Comparison of ENCODE assay signal across 8 cellular contexts in the genomic region with DNA sequence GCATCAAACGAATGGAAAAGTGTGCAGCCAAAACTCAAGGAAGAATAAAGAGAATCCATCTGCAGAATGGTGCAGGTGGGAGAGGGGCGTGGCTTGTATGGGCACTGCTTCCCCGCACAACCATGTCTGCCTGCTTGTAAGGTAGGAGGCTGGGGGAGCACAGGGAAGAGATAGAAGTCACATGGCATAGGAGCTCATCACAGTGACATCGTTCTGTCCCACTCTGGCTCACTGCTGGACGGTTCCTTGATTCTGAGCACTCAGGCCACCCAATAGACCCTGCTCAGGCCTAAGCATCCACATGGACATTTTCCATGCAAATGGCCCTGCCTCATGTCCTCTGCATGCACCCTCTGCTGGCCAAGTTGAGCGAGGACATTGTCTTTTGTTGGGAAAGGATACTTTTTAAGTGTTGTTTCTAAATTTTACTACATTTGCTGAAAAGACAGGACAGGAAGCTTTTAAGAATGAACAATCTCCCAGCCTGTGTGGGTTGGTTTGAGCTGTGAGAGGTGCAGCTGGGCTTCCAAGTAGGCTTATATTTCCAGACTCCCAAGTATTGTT. TPM values are rescaled to one million over a fixed set of nuclear protein-coding genes. Genes with fewer than 3 reads are reported as not detected.
DNase-seq lines count a peak whose midpoint lies in the region; ATAC-seq, FAIRE-seq and TF ChIP-seq lines count a peak whose summit lies in the region.

No MANE protein-coding gene starts in this region.

- peak overlapping the region; percentile 25 for H3K4me3 Mint-ChIP-seq in astrocyte (ENCODE audit: unreplicated experiment)

- no peak overlapping the region for H3K56ac ChIP-seq in IMR-90 (ENCODE audit: extremely low read depth, insufficient read depth, low read length)

- peak overlapping the region; percentile 19; the same call in 1 of the 2 replicates for H3K18ac ChIP-seq in IMR-90 (ENCODE audit: low read depth, low read length)

- peak overlapping the region; percentile 80 for H3K4ac ChIP-seq in IMR-90 (ENCODE audit: low read depth, low read length)

- peak overlapping the region; percentile 25; the same call in 1 of the 2 replicates for H3K23ac ChIP-seq in IMR-90 (ENCODE audit: low read depth, low read length)

- peak overlapping the region; percentile 17; the same call in 1 of the 2 replicates for H3K27ac ChIP-seq in IMR-90 (ENCODE audit: insufficient read depth, low read length)
- no peak overlapping the region for H3K27ac ChIP-seq in astrocyte (ENCODE audit: low read depth, low read length)
- H3K27ac ChIP-seq in uterus: no peak overlapping the region

- H2BK20ac ChIP-seq in IMR-90 (ENCODE audit: low read depth, low read length): 0 out of 2 replicates have a peak overlapping the region, but pooled peaks have one; percentile 45

- DNase-seq in D721Med (ENCODE audit: insufficient read length, low spot score) (no peak), IMR-90 (peak; percentile 63), astrocyte (ENCODE audit: low read depth) (peak; percentile 42), medulla oblongata (ENCODE audit: extremely low spot score) (peak; percentile 31), uterus (no peak)
- no peak for DNase-seq in stimulated activated CD4-positive, alpha-beta T cell treated with anti-CD3 and anti-CD28 coated beads, Interleukin-4, amount 100 ng/mL, for 24 hours

- peaks cover 34% of the 10 kb centered on the region for H3K36me3 ChIP-seq in IMR-90 (ENCODE audit: control insufficient read depth, insufficient read depth, low read length)
- H3K36me3 ChIP-seq in astrocyte (ENCODE audit: insufficient read depth, low read length): peaks cover 9% of the 10 kb centered on the region
- H3K36me3 ChIP-seq in uterus: no peaks in the 10 kb centered on the region

- H2AK9ac ChIP-seq in IMR-90 (replicated peaks; ENCODE audit: low read depth, low read length, poor library complexity): peak overlapping the region; percentile 25

- H3K4me2 ChIP-seq in IMR-90 (ENCODE audit: low read depth, low read length) (peak overlapping the region; percentile 86), astrocyte (ENCODE audit: low read length) (peak overlapping the region; percentile 56)

- CTCF ChIA-PET in IMR-90 (lab: Yijun Ruan, JAX): interaction anchor here (0.6 to 0.7 kb wide), 3 partner anchors 33 to 697 kb away, joined by 3 to 7 read pairs (median 4); no protein-coding TSS in a partner anchor

- no peaks in the 10 kb centered on the region for H3K9me3 ChIP-seq in IMR-90 (ENCODE audit: control insufficient read depth, insufficient read depth, low read length)
- no peaks in the 10 kb centered on the region for H3K9me3 ChIP-seq in astrocyte (ENCODE audit: insufficient read depth, low read depth, low read length)
- no peaks in the 10 kb centered on the region for H3K9me3 ChIP-seq in uterus

- H3K4me1 ChIP-seq in IMR-90 (ENCODE audit: control insufficient read depth, insufficient read depth, low read length): peaks cover 25% of the 10 kb centered on the region
- H3K4me1 ChIP-seq in astrocyte (ENCODE audit: insufficient read depth, low read length): peaks cover 22% of the 10 kb centered on the region
- H3K4me1 ChIP-seq in uterus: no peaks in the 10 kb centered on the region

- peaks cover 2% of the 10 kb centered on the region for H3K27me3 Mint-ChIP-seq in astrocyte (ENCODE audit: low read depth, unreplicated experiment)

- H3K9me3 Mint-ChIP-seq in astrocyte (ENCODE audit: unreplicated experiment): no peaks in the 10 kb centered on the region

- in situ Hi-C loops in IMR-90 (cut with MboI; ENCODE audit: low sequenced_read_pairs): no loop called here

- ATAC-seq in IMR-90 (ENCODE audit: low read depth) (no peak), GM18519 (IDR thresholded peaks at IDR 0.05; ENCODE audit: low FRiP score, unreplicated experiment) (no peak), GM18498 (IDR thresholded peaks at IDR 0.05; ENCODE audit: unreplicated experiment) (no peak)

- H2AK5ac ChIP-seq in IMR-90 (ENCODE audit: low read depth, low read length): peak overlapping the region; percentile 67

- 89% methylated on average over 5 of the region's 6 CpGs; no CpG with 5 or more reads in 1 of the 2 experiments for whole genome bisulfite sequencing in IMR-90 (ENCODE audit: extremely low coverage in 2 of 2, insufficient read length in 1 of 2), 2 experiments

- H3K36me3 Mint-ChIP-seq in astrocyte (ENCODE audit: low read depth, unreplicated experiment): peaks cover 17% of the 10 kb centered on the region

- peaks cover 38% of the 10 kb centered on the region for H3K9me1 ChIP-seq in IMR-90 (ENCODE audit: insufficient read depth, low read length)

- H3K4me3 ChIP-seq in IMR-90 (ENCODE audit: insufficient read depth, low read depth, low read length): no peak overlapping the region; the same call in 1 of the 2 replicates
- H3K4me3 ChIP-seq in astrocyte (ENCODE audit: insufficient read depth, low read depth, low read length): no peak overlapping the region
- no peak overlapping the region for H3K4me3 ChIP-seq in uterus

- peaks cover 74% of the 10 kb centered on the region for H3K79me2 ChIP-seq in astrocyte (ENCODE audit: insufficient read depth, low read length)

- H4K8ac ChIP-seq in IMR-90 (ENCODE audit: low read depth in 2 of 2, low read length in 2 of 2): peak overlapping the region; percentile 0 to 81; a peak in 3 of 4 replicates

- intact Hi-C loops in IMR-90 (cut with micrococcal nuclease) (loop anchor here (5.0 kb wide), 3 partner anchors 99 to 154 kb away; no protein-coding TSS in a partner anchor), uterus (cut with DNase I; ENCODE audit: low total_unique reads) (no loop called here)

- peak overlapping the region; percentile 46; the same call in 1 of the 2 replicates for H4K91ac ChIP-seq in IMR-90 (ENCODE audit: insufficient read depth, low read depth, low read length)

- H2BK5ac ChIP-seq in IMR-90 (ENCODE audit: low read depth, low read length, poor library complexity, severe bottlenecking): peak overlapping the region; percentile 52

- peaks cover 39% of the 10 kb centered on the region for H4K20me1 ChIP-seq in IMR-90 (ENCODE audit: insufficient read depth, low read length)
- H4K20me1 ChIP-seq in astrocyte (ENCODE audit: insufficient read depth, low read length): peaks cover 19% of the 10 kb centered on the region

- POLR2A ChIA-PET in IMR-90 (lab: Charles Lee; ENCODE audit: unreplicated experiment): no interaction called here

- BruUV-seq in IMR-90 (replicated peaks; lab: Mats Ljungman, UMichigan): no TSS peak

- H2AFZ ChIP-seq in IMR-90 (replicated peaks; ENCODE audit: low read length, poor library complexity): no peak overlapping the region
- no peak overlapping the region for H2AFZ ChIP-seq in astrocyte (ENCODE audit: low read depth, low read length)

- TF ChIP-seq POLR2A in IMR-90 (IDR thresholded peaks at IDR 0.05; ENCODE audit: low read depth, low read length): no peak
- no peak for TF ChIP-seq POLR2A in uterus (IDR thresholded peaks at IDR 0.05)

- peaks cover 51 to 74% of the 10 kb centered on the region in 2 experiments for H3K79me1 ChIP-seq in IMR-90 (ENCODE audit: low read depth in 1 of 2, low read length in 2 of 2)

- H3K9ac ChIP-seq in IMR-90 (ENCODE audit: low read depth, low read length) (peak overlapping the region; percentile 90), astrocyte (ENCODE audit: low read length) (no peak overlapping the region)

- FAIRE-seq in D721Med (lab: Jason Lieb, UNC) (no peak), astrocyte (lab: Jason Lieb, UNC) (no peak)

- no peak overlapping the region for H3K27ac Mint-ChIP-seq in astrocyte (ENCODE audit: unreplicated experiment)

- no peaks in the 10 kb centered on the region for H3K27me3 ChIP-seq in IMR-90 (ENCODE audit: control insufficient read depth, insufficient read depth, low read length)
- H3K27me3 ChIP-seq in astrocyte (ENCODE audit: insufficient read depth, low read length): no peaks in the 10 kb centered on the region
- no peaks in the 10 kb centered on the region for H3K27me3 ChIP-seq in uterus

- peak; percentile 65 for TF ChIP-seq RAD21 in IMR-90 (IDR thresholded peaks at IDR 0.05; ENCODE audit: low read length)

- H4K5ac ChIP-seq in IMR-90 (ENCODE audit: low read depth, low read length): peak overlapping the region; percentile 24

- TF ChIP-seq CTCF in D721Med (IDR thresholded peaks at IDR 0.05; ENCODE audit: insufficient read depth, missing control alignments) (peak; percentile 37), IMR-90 (conservative IDR thresholded peaks at IDR 0.05; ENCODE audit: low read depth, low read length) (peak; percentile 63), astrocyte (IDR thresholded peaks at IDR 0.05; ENCODE audit: insufficient read depth, low read depth, low read length) (peak; percentile 70), uterus (IDR thresholded peaks at IDR 0.05) (peak in 1 of 4 experiments; percentile 18)

- H2BK15ac ChIP-seq in IMR-90 (ENCODE audit: low read depth, low read length): peak overlapping the region; percentile 33; the same call in 1 of the 3 replicates

- H3K14ac ChIP-seq in IMR-90 (replicated peaks; ENCODE audit: low read depth, low read length): peak overlapping the region; percentile 97

- peaks cover 9% of the 10 kb centered on the region for H3K4me1 Mint-ChIP-seq in astrocyte (ENCODE audit: low read depth, unreplicated experiment)

- dilution Hi-C loops in IMR-90 (cut with HindIII; ENCODE audit: low sequenced_read_pairs, unreplicated experiment): no loop called here

- peak overlapping the region; percentile 54 for H2BK120ac ChIP-seq in IMR-90 (ENCODE audit: low read depth, low read length)

TF ChIP-seq in IMR-90, 13 proteins besides CTCF, POLR2A, EP300 and RAD21:
- TF ChIP-seq MXI1 (IDR thresholded peaks at IDR 0.05; ENCODE audit: borderline replicate concordance, low read depth, low read length): peak; percentile 58; the same call in 1 of the 2 replicates
- TF ChIP-seq MAZ (IDR thresholded peaks at IDR 0.05; ENCODE audit: borderline replicate concordance, low read depth, low read length): no peak
- TF ChIP-seq SMC3 (IDR thresholded peaks at IDR 0.05; ENCODE audit: low read depth, low read length): peak; percentile 60
- no peak for TF ChIP-seq NFE2L2 (IDR thresholded peaks at IDR 0.05; ENCODE audit: low read depth, low read length)

RNA-seq across cellular contexts. Expression of a gene that starts 3.1 kb away (rescaled TPM):
- total RNA-seq in IMR-90 (2012; rRNA removed) (484 and 521 TPM in 2 replicates), astrocyte (50.5 and 53.6 TPM in 2 replicates), uterus (1,000 to 10,000 TPM in 1 of 4 donors, 100 to 1,000 TPM in 3; 420 to 1,252 (median 768) TPM)
- 299 and 304 TPM in 2 replicates for polyA plus RNA-seq in IMR-90 (2012; rRNA removed)
- 167 and 319 TPM in 2 replicates for polyA plus RNA-seq in IMR-90 (2012; cell fraction: cytosol; rRNA removed)
- 217 and 221 TPM in 2 replicates for polyA plus RNA-seq in IMR-90 (2012; cell fraction: nucleus; rRNA removed; ENCODE audit: low replicate concordance)

Comparison
In these comparisons a context has a peak if more than half of its experiments do, and no peak if none do; other contexts are left out.
1. DNase-seq: peak in IMR-90 (single experiment), astrocyte (single experiment) and medulla oblongata (single experiment); none in D721Med (single experiment), stimulated activated CD4-positive, alpha-beta T cell treated with anti-CD3 and anti-CD28 coated beads, Interleukin-4, amount 100 ng/mL, for 24 hours (single experiment) and uterus (0 of 2).